ENCODE assay signal across 6 cellular contexts in the genomic region with DNA sequence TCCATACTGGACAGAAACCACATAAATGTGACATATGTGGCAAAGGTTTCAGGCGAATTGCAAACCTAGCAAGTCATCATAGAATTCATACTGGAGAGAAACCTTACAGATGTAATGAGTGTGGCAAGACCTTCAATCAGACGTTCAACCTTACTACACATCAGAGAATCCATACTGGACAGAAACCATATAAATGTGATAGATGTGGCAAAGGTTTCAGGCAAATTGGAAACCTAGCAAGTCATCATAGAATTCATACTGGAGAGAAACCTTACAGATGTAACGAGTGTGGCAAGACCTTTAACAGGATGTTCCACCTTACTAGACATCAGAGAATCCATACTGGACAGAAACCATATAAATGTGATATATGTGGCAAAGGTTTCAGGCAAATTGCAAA. TPM values are rescaled to one million over a fixed set of nuclear protein-coding genes. Genes with fewer than 3 reads are reported as not detected.
"Had no signal": no experiment of that assay in that cellular context is flagged by ENCODE, and none has a peak within 500 bp of the region (broad histone marks: within the 10 kb centered on the region; RNA-seq: fewer than 3 reads in every experiment).

No MANE protein-coding gene starts in this region.

RNA-seq across cellular contexts. Expression of gene ZNF665, which starts 18.4 kb away (rescaled TPM):
- total RNA-seq: SK-MEL-5 had no signal

RNA-seq across cellular contexts. Expression of gene VN1R2, which starts 46.5 kb away (rescaled TPM):
- total RNA-seq: K562, M059J, PC-3, SK-MEL-5 had no signal
- polyA plus RNA-seq: IgD-negative memory B cell, K562, SK-N-SH had no signal

RNA-seq across cellular contexts. Expression of gene VN1R4, which starts 56.0 kb away (rescaled TPM):
- total RNA-seq: K562, M059J, PC-3, SK-MEL-5 had no signal
- polyA plus RNA-seq: IgD-negative memory B cell, K562, SK-N-SH had no signal
